10 cellular contexts compared by ENCODE assay signal in genomic region chr20:881051-881820, GRCh38. TPM values are rescaled to one million over a fixed set of nuclear protein-coding genes. Genes with fewer than 3 reads are reported as not detected.
DNase-seq lines count a peak whose midpoint lies in the region; ATAC-seq and TF ChIP-seq lines count a peak whose summit lies in the region.
"Had no signal": no experiment of that assay in that cellular context is flagged by ENCODE, and none has a peak within 500 bp of the region (broad histone marks: within the 10 kb centered on the region; RNA-seq: fewer than 3 reads in every experiment).

No MANE protein-coding gene starts in this region.

- H3K27me3 Mint-ChIP-seq in CD8-positive, alpha-beta T cell (ENCODE audit: low read depth) = peaks cover 18% of the 10 kb centered on the region
- peaks cover 9 to 23% (median 16%) of the 10 kb centered on the region in 5 donors for H3K27me3 Mint-ChIP-seq in naive thymus-derived CD8-positive, alpha-beta T cell

- peaks cover 3% of the 10 kb centered on the region for H3K4me1 Mint-ChIP-seq in CD8-positive, alpha-beta T cell (ENCODE audit: low read depth)
- peaks cover 6 to 10% (median 7%) of the 10 kb centered on the region in 4 donors for H3K4me1 Mint-ChIP-seq in naive thymus-derived CD8-positive, alpha-beta T cell

- no peak for TF ChIP-seq CTCF in CD8-positive, alpha-beta T cell (IDR thresholded peaks at IDR 0.05)
- no peak for TF ChIP-seq CTCF in colonic mucosa (IDR thresholded peaks at IDR 0.05)

- DNase-seq in EH (ENCODE audit: low read depth) (peak; percentile 64), MV-4-11 (lab: John Stamatoyannopoulos, UW) (peak; percentile 66), left lobe of liver (ENCODE audit: low spot score) (no peak), colonic mucosa (no peak)
- DNase-seq in activated T-cell treated with anti-CD3 and anti-CD28 coated beads, Interleukin-2, amount 50 U/mL, for 48 hours = peak; percentile 28 to 40
- DNase-seq in CD8-positive, alpha-beta T cell = no peak
- DNase-seq in naive thymus-derived CD8-positive, alpha-beta T cell = no peak
- DNase-seq in activated CD8-positive, alpha-beta memory T cell treated with anti-CD3 and anti-CD28 coated beads for 24 hours = no peak
- DNase-seq: ovary had no signal

- no peaks in the 10 kb centered on the region for H3K4me1 ChIP-seq in CD8-positive, alpha-beta T cell (ENCODE audit: insufficient read depth, low read length)
- no peaks in the 10 kb centered on the region for H3K4me1 ChIP-seq in colonic mucosa

- H3K4me3 ChIP-seq in CD8-positive, alpha-beta T cell (ENCODE audit: low read depth, low read length) = no peak overlapping the region
- no peak overlapping the region for H3K4me3 ChIP-seq in colonic mucosa
- H3K4me3 ChIP-seq: ovary, thoracic aorta had no signal

- H3K27ac ChIP-seq in CD8-positive, alpha-beta T cell (ENCODE audit: low read depth, low read length) = no peak overlapping the region
- H3K27ac ChIP-seq in colonic mucosa = no peak overlapping the region
- H3K27ac ChIP-seq: ovary, thoracic aorta had no signal

- no peaks in the 10 kb centered on the region for H3K9me3 ChIP-seq in CD8-positive, alpha-beta T cell (ENCODE audit: low read length)
- no peaks in the 10 kb centered on the region for H3K9me3 ChIP-seq in colonic mucosa
- H3K9me3 ChIP-seq: ovary, thoracic aorta had no signal

- H3K9ac ChIP-seq in colonic mucosa (ENCODE audit: low read depth in 2 of 2, low read length in 2 of 2) = no peak overlapping the region

- H3K9me3 Mint-ChIP-seq in CD8-positive, alpha-beta T cell = no peaks in the 10 kb centered on the region
- H3K9me3 Mint-ChIP-seq in naive thymus-derived CD8-positive, alpha-beta T cell = no peaks in the 10 kb centered on the region

- H3K4me3 Mint-ChIP-seq in CD8-positive, alpha-beta T cell = no peak overlapping the region
- H3K4me3 Mint-ChIP-seq in naive thymus-derived CD8-positive, alpha-beta T cell = no peak overlapping the region

- CTCF ChIA-PET in CD8-positive, alpha-beta T cell (lab: Charles Lee) = no interaction called here

- ATAC-seq in left lobe of liver = peak; percentile 19
- ATAC-seq in CD8-positive, alpha-beta T cell = no peak
- ATAC-seq in naive thymus-derived CD8-positive, alpha-beta T cell = no peak

- no peaks in the 10 kb centered on the region for H3K27me3 ChIP-seq in CD8-positive, alpha-beta T cell (ENCODE audit: insufficient read depth, low read length)
- H3K27me3 ChIP-seq in colonic mucosa = no peaks in the 10 kb centered on the region
- H3K27me3 ChIP-seq: ovary had no signal

- no peaks in the 10 kb centered on the region for H3K36me3 Mint-ChIP-seq in CD8-positive, alpha-beta T cell
- H3K36me3 Mint-ChIP-seq in naive thymus-derived CD8-positive, alpha-beta T cell = no peaks in the 10 kb centered on the region

- POLR2A ChIA-PET in CD8-positive, alpha-beta T cell (lab: Charles Lee) = no interaction called here
- POLR2A ChIA-PET in naive thymus-derived CD8-positive, alpha-beta T cell (lab: Charles Lee) = no interaction called here

- H3K36me3 ChIP-seq in CD8-positive, alpha-beta T cell (ENCODE audit: insufficient read depth, low read length) = no peaks in the 10 kb centered on the region
- H3K36me3 ChIP-seq in colonic mucosa = no peaks in the 10 kb centered on the region
- H3K36me3 ChIP-seq: ovary, thoracic aorta had no signal

- intact Hi-C loops in CD8-positive, alpha-beta T cell (cut with DNase I, micrococcal nuclease) = no loop called here
- intact Hi-C loops in colonic mucosa (cut with DNase I) = no loop called here

- no peak overlapping the region for H3K27ac Mint-ChIP-seq in CD8-positive, alpha-beta T cell
- H3K27ac Mint-ChIP-seq in naive thymus-derived CD8-positive, alpha-beta T cell = peak overlapping the region in 1 of 10 donors; percentile 16

RNA-seq across cellular contexts. Expression of gene ANGPT4, which starts 34.9 kb away (rescaled TPM):
- total RNA-seq in left lobe of liver (0.05 TPM), colonic mucosa (under 1 TPM in 1 of 2 donors, not detected in 1; 0.05 TPM)
- not detected for total RNA-seq in CD8-positive, alpha-beta T cell
- not detected for total RNA-seq in naive thymus-derived CD8-positive, alpha-beta T cell
- not detected for polyA plus RNA-seq in naive thymus-derived CD8-positive, alpha-beta T cell

RNA-seq across cellular contexts. Expression of gene FAM110A, which starts 47.7 kb away (rescaled TPM):
- 1.7 TPM for total RNA-seq in left lobe of liver
- 1 to 10 TPM; 6.7 to 7.7 TPM for total RNA-seq in CD8-positive, alpha-beta T cell
- 10 to 100 TPM; 13.0 to 19.7 TPM for total RNA-seq in colonic mucosa
- 10 to 100 TPM; 20.3 to 24.5 TPM for total RNA-seq in naive thymus-derived CD8-positive, alpha-beta T cell
- polyA plus RNA-seq in naive thymus-derived CD8-positive, alpha-beta T cell = 10 to 100 TPM in 1 of 3 donors, 1 to 10 TPM in 2; 4.5 to 21.4 (median 9.4) TPM

Comparison
In these comparisons a context has a peak if more than half of its experiments do, and no peak if none do; other contexts are left out.
1. DNase-seq: peak in EH (single experiment), MV-4-11 (single experiment) and activated T-cell treated with anti-CD3 and anti-CD28 coated beads, Interleukin-2, amount 50 U/mL, for 48 hours (2 of 2); none in left lobe of liver (single experiment), CD8-positive, alpha-beta T cell (0 of 7), colonic mucosa (single experiment), naive thymus-derived CD8-positive, alpha-beta T cell (0 of 10) and activated CD8-positive, alpha-beta memory T cell treated with anti-CD3 and anti-CD28 coated beads for 24 hours (single experiment).